Comparison of ENCODE assay signal across 8 cellular contexts in genomic region chr3:38454884-38455638, GRCh38. TPM values are rescaled to one million over a fixed set of nuclear protein-coding genes. Genes with fewer than 3 reads are reported as not detected.
DNase-seq lines count a peak whose midpoint lies in the region; ATAC-seq, FAIRE-seq and TF ChIP-seq lines count a peak whose summit lies in the region.

No MANE protein-coding gene starts in this region.

- intact Hi-C loops in left cardiac atrium (cut with DNase I) (no loop called here), pancreas (cut with DNase I) (no loop called here)

- DNase-seq in activated CD4-positive, CD25-positive, alpha-beta regulatory T cell (lab: John Stamatoyannopoulos, UW): no peak
- DNase-seq in HT1080 (ENCODE audit: low read depth) (peak; percentile 37), amniotic epithelial cell (ENCODE audit: low read depth) (peak; percentile 32), left cardiac atrium (peak; percentile 71), pancreas (peak; percentile 83 to 92 (median 88)), KG1 (lab: John Stamatoyannopoulos, UW) (no peak)

- no peaks in the 10 kb centered on the region for H3K27me3 ChIP-seq in pancreas

- no peaks in the 10 kb centered on the region for H3K9me3 ChIP-seq in pancreas

- TF ChIP-seq CTCF in pancreas (IDR thresholded peaks at IDR 0.05): no peak

- H3K4me1 ChIP-seq in pancreas: peaks cover 21 to 36% (median 32%) of the 10 kb centered on the region in 3 donors

- ATAC-seq in activated CD4-positive, CD25-positive, alpha-beta regulatory T cell treated with anti-CD3 and anti-CD28 coated beads, Interleukin-2, amount 50 U/mL, for 24 hours: peak; percentile 33 to 54
- ATAC-seq in left cardiac atrium (peak; percentile 61 to 77), pancreas (peak; percentile 69 to 78 (median 75))

- no peak for FAIRE-seq in pancreas (lab: Jason Lieb, UNC)

- no peaks in the 10 kb centered on the region for H3K36me3 ChIP-seq in pancreas

- peak overlapping the region; percentile 57 to 83 (median 70) for H3K4me3 ChIP-seq in pancreas

- 0 to 1% methylated on average over 71 to 72 of the region's 72 CpGs for WGBS in pancreas, 2 donors

- peak overlapping the region; percentile 76 to 92 (median 90) for H3K27ac ChIP-seq in pancreas

TF ChIP-seq in PFSK-1, 5 proteins besides CTCF, POLR2A, EP300 and RAD21:
- TF ChIP-seq SIN3A (IDR thresholded peaks at IDR 0.05; ENCODE audit: borderline replicate concordance, insufficient read depth, low read length) (0 out of 2 replicates have a peak, but pooled peaks have one; percentile 28), TAF1 (IDR thresholded peaks at IDR 0.05; ENCODE audit: borderline replicate concordance, insufficient read depth, low read length) (no peak)

RNA-seq across cellular contexts. Expression of gene ACVR2B, which starts 1.4 kb away (rescaled TPM):
- 1.9 and 5.9 TPM in 2 replicates for total RNA-seq in HT1080 (2014; rRNA removed; shearing (Covaris generic))
- 2.4 and 2.8 TPM in 2 replicates for polyA plus RNA-seq in HT1080 (2015; cell fraction: cytosol; rRNA removed)
- polyA plus RNA-seq in HT1080 (2015; cell fraction: nucleus; rRNA removed): 2.6 and 2.7 TPM in 2 replicates
- polyA plus RNA-seq in PFSK-1 (2012; ENCODE audit: insufficient read length, low read depth): 3.6 TPM
- total RNA-seq in left cardiac atrium (1 to 10 TPM; 4.8 to 6.6 TPM), pancreas (10 to 100 TPM in 1 of 6 donors, 1 to 10 TPM in 5; 4.1 to 10.9 (median 5.8) TPM)
- polyA plus RNA-seq in pancreas: 1 to 10 TPM; 1.3 to 2.1 TPM

RNA-seq across cellular contexts. Expression of gene EXOG, which starts 41.1 kb away (rescaled TPM):
- total RNA-seq in HT1080 (2014; rRNA removed; shearing (Covaris generic)): 8.6 and 8.8 TPM in 2 replicates
- polyA plus RNA-seq in HT1080 (2015; cell fraction: cytosol; rRNA removed): 6.1 and 7.4 TPM in 2 replicates
- 50.4 and 60.2 TPM in 2 replicates for polyA plus RNA-seq in HT1080 (2015; cell fraction: nucleus; rRNA removed)
- polyA plus RNA-seq in PFSK-1 (2012; ENCODE audit: insufficient read length, low read depth): 2.7 TPM
- total RNA-seq in left cardiac atrium (10 to 100 TPM; 17.8 to 20.5 TPM), pancreas (1 to 10 TPM; 3.7 to 6.6 (median 4.3) TPM)
- polyA plus RNA-seq in pancreas: 10 to 100 TPM in 1 of 2 donors, 1 to 10 TPM in 1; 6.4 to 10.3 TPM

Comparison
In these comparisons a context has a peak if more than half of its experiments do, and no peak if none do; other contexts are left out.
1. DNase-seq: peak in HT1080 (single experiment), amniotic epithelial cell (single experiment), left cardiac atrium (single experiment) and pancreas (6 of 6); none in activated CD4-positive, CD25-positive, alpha-beta regulatory T cell (0 of 4) and KG1 (single experiment).
2. Peak in every context shown above with its lines, with median percentiles within 50 percentile points of each other: ATAC-seq.